In the genomic region with DNA sequence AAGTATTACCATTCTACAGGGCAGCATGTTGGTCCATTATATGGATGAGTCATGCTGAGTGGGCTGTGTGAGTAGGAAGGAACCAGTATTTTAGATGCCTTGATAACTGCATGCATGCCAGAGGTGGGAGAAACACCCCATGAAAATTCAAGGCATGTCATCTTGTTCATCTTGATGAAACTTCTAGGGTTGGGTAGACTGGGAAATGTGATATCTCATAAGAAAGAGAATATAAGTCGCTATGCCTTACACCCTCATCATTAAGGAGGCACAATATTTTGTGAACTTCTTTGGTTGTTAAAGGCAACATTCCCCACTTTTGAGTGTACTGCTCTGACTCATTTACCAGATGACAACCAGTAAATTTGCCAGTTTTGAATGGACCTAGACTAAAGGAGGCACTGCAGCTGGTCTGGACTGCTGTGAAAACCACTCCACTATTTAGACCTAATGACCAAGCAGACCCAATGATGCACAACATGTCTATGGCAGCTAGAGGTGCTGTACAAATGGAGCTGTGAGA, we compare ENCODE assay signal across 18 cellular contexts. TPM values are rescaled to one million over a fixed set of nuclear protein-coding genes. Genes with fewer than 3 reads are reported as not detected.
A peak's percentile ranks its signal among the peaks of the same experiment; 100 is the strongest.
DNase-seq lines count a peak whose midpoint lies in the region; ATAC-seq and TF ChIP-seq lines count a peak whose summit lies in the region.
"Had no signal": no experiment of that assay in that cellular context is flagged by ENCODE, and none has a peak within 500 bp of the region (broad histone marks: within the 10 kb centered on the region; RNA-seq: fewer than 3 reads in every experiment).

No MANE protein-coding gene starts in this region.

- in situ Hi-C loops in astrocyte of the spinal cord (cut with HindIII; ENCODE audit: low sequenced_read_pairs): no loop called here

- TF ChIP-seq CTCF in AG09309 (IDR thresholded peaks at IDR 0.05; ENCODE audit: control insufficient read depth, insufficient read depth, low read depth, low read length, missing control alignments) (peak; percentile 19), astrocyte of the spinal cord (IDR thresholded peaks at IDR 0.05; ENCODE audit: low read depth, low read length) (peak; percentile 24), progenitor cell of endocrine pancreas (IDR thresholded peaks at IDR 0.05; ENCODE audit: unreplicated experiment) (no peak), RWPE1 (conservative IDR thresholded peaks at IDR 0.05; ENCODE audit: low read depth) (no peak)

- CTCF ChIA-PET in RWPE1 (lab: Yijun Ruan, JAX): no interaction called here

- no peaks in the 10 kb centered on the region for H3K9me3 Mint-ChIP-seq in progenitor cell of endocrine pancreas (ENCODE audit: low read depth)
- H3K9me3 Mint-ChIP-seq: CD4-positive, CD25-positive, alpha-beta regulatory T cell; stimulated activated naive CD8-positive, alpha-beta T cell treated with anti-CD3 and anti-CD28 coated beads, Interleukin-15, Interleukin-2, amounts not matched to agents 100 ng/mL and 50 ng/mL, for 24 hours had no signal

- peaks cover 1% of the 10 kb centered on the region for H3K4me1 Mint-ChIP-seq in progenitor cell of endocrine pancreas (ENCODE audit: low read depth)

- DNase-seq in AG09309 (ENCODE audit: low read depth): peak; percentile 56
- DNase-seq in HS-27A (ENCODE audit: low read depth): peak; percentile 75
- peak; percentile 87 for DNase-seq in astrocyte of the spinal cord (ENCODE audit: low read depth, low spot score)
- peak; percentile 63 for DNase-seq in islet precursor cell
- DNase-seq in progenitor cell of endocrine pancreas (ENCODE audit: low spot score, unreplicated experiment): no peak
- no peak for DNase-seq in midbrain (lab: John Stamatoyannopoulos, UW)
- DNase-seq in RWPE1 (ENCODE audit: low spot score): no peak
- DNase-seq: activated naive CD8-positive, alpha-beta T cell treated with anti-CD3 and anti-CD28 coated beads, Interleukin-2, amount 50 U/mL, for 24 hours; CD4-positive, CD25-positive, alpha-beta regulatory T cell; effector CD4-positive, alpha-beta T cell; NCI-H1048; NCI-H510A treated with DMSO at 0.1 percent for 48 hours; SHP77 treated with DMSO at 0.1 percent for 48 hours had no signal

- no peak overlapping the region for H3K4me3 Mint-ChIP-seq in progenitor cell of endocrine pancreas (ENCODE audit: low read depth)
- H3K4me3 Mint-ChIP-seq: activated naive CD8-positive, alpha-beta T cell treated with anti-CD3 and anti-CD28 coated beads, Interleukin-2, amount 50 U/mL, for 24 hours; CD4-positive, CD25-positive, alpha-beta regulatory T cell; stimulated activated naive CD8-positive, alpha-beta T cell treated with anti-CD3 and anti-CD28 coated beads, Interleukin-15, Interleukin-2, amounts not matched to agents 100 ng/mL and 50 ng/mL, for 24 hours had no signal

- no peak overlapping the region for H3K27ac ChIP-seq in RWPE1
- H3K27ac ChIP-seq: HL-60, prostate gland, VCaP had no signal

- ATAC-seq in GM18907 (IDR thresholded peaks at IDR 0.05; ENCODE audit: unreplicated experiment): no peak
- ATAC-seq: activated naive CD8-positive, alpha-beta T cell treated with anti-CD3 and anti-CD28 coated beads, Interleukin-2, amount 50 U/mL, for 24 hours had no signal

- peaks cover 14% of the 10 kb centered on the region for H3K27me3 Mint-ChIP-seq in progenitor cell of endocrine pancreas

- POLR2A ChIA-PET in RWPE1 (lab: Yijun Ruan, JAX; ENCODE audit: low non-redundant PET): no interaction called here

- H3K27ac Mint-ChIP-seq in progenitor cell of endocrine pancreas: no peak overlapping the region
- H3K27ac Mint-ChIP-seq: activated naive CD8-positive, alpha-beta T cell treated with anti-CD3 and anti-CD28 coated beads, Interleukin-2, amount 50 U/mL, for 24 hours; CD4-positive, CD25-positive, alpha-beta regulatory T cell had no signal

- H3K4me3 ChIP-seq in AG09309 (ENCODE audit: control insufficient read depth, low read depth, low read length) (no peak overlapping the region), astrocyte of the spinal cord (ENCODE audit: low read depth, low read length) (no peak overlapping the region)
- H3K4me3 ChIP-seq: prostate gland had no signal

- H3K36me3 Mint-ChIP-seq in progenitor cell of endocrine pancreas (ENCODE audit: insufficient read depth): no peaks in the 10 kb centered on the region
- H3K36me3 Mint-ChIP-seq: CD4-positive, CD25-positive, alpha-beta regulatory T cell had no signal

RNA-seq across cellular contexts. Expression of gene ZNF365, which starts 48.0 kb away (rescaled TPM):
- total RNA-seq in progenitor cell of endocrine pancreas: not detected in 2 replicates

Comparison
In these comparisons a context has a peak if more than half of its experiments do, and no peak if none do; other contexts are left out.
1. DNase-seq: peak in AG09309 (single experiment), HS-27A (single experiment), astrocyte of the spinal cord (single experiment) and islet precursor cell (single experiment); none in progenitor cell of endocrine pancreas (single experiment), midbrain (single experiment) and RWPE1 (single experiment).
2. CTCF ChIP-seq: peak in AG09309 (single experiment) and astrocyte of the spinal cord (single experiment); none in progenitor cell of endocrine pancreas (single experiment) and RWPE1 (single experiment).